In the genomic region with DNA sequence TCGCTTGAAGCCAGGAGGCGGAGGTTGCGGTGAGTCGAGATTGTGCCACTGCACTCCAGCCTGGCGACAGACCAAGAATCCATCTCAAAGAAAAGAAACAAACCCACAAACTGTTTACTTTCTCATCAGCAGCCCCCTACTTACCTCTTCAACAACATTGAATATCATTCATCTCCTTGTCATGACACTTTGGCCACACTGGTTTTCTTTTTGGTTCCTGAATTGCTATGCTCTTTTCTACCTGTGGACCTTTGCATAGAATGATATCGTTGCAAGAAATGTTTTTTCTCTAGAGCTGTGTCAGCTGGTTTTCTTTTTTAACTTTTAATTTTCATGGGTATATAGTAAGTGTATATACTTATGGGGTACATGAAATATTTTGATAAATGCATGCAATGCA, we compare ENCODE assay signal across 38 cellular contexts.
"Had no signal": no experiment of that assay in that cellular context is flagged by ENCODE, and none has a peak within 500 bp of the region (broad histone marks: within the 10 kb centered on the region; RNA-seq: fewer than 3 reads in every experiment).

No MANE protein-coding gene starts in this region.

- H3K4me3 ChIP-seq: ascending aorta, cardiac muscle cell had no signal

- H3K4me1 Mint-ChIP-seq: brain had no signal

- H3K27me3 ChIP-seq: ascending aorta, cardiac muscle cell had no signal

- H3K4me3 Mint-ChIP-seq: activated CD4-positive, alpha-beta memory T cell treated with anti-CD3 and anti-CD28 coated beads, Interleukin-2, amount 10 ng/mL, durations not matched to agents 7 days and 5 days; activated CD4-positive, alpha-beta T cell treated with anti-CD3 and anti-CD28 coated beads for 36 hours; activated CD4-positive, alpha-beta T cell treated with anti-CD3 and anti-CD28 coated beads, Interleukin-2, amount 10 ng/mL, durations not matched to agents 7 days and 5 days; activated CD8-positive, alpha-beta memory T cell treated with anti-CD3 and anti-CD28 coated beads, Interleukin-2, amount 10 ng/mL, durations not matched to agents 7 days and 5 days; activated CD8-positive, alpha-beta T cell treated with anti-CD3 and anti-CD28 coated beads, Interleukin-2, amount 10 ng/mL, durations not matched to agents 7 days and 5 days; activated naive CD4-positive, alpha-beta T cell treated with anti-CD3 and anti-CD28 coated beads, Interleukin-2, amount 10 ng/mL, durations not matched to agents 7 days and 5 days; activated naive CD4-positive, alpha-beta T cell treated with anti-CD3 and anti-CD28 coated beads, Interleukin-2, amount 50 U/mL, for 24 hours; activated naive CD8-positive, alpha-beta T cell; activated naive CD8-positive, alpha-beta T cell treated with anti-CD3 and anti-CD28 coated beads, Interleukin-2, amount 10 ng/mL, durations not matched to agents 7 days and 5 days; activated naive CD8-positive, alpha-beta T cell treated with anti-CD3 and anti-CD28 coated beads, Interleukin-2, amount 50 U/mL, for 24 hours; activated T-cell treated with anti-CD3 and anti-CD28 coated beads, Interleukin-2, amount 50 U/mL, for 24 hours; brain; central memory CD8-positive, alpha-beta T cell; T-helper 1 cell treated with Interleukin-12 subunit alpha and Interleukin-12 subunit beta and Interleukin-4 antibody, amounts not matched to agents 30 μg/mL and 1 μg/mL, for 36 hours; T-helper 2 cell treated with Interferon-gamma antibody and Interleukin-4, amounts not matched to agents 5 μg/mL and 100 μg/mL, for 36 hours had no signal

- ATAC-seq: activated CD4-positive, alpha-beta T cell treated with anti-CD3 and anti-CD28 coated beads for 36 hours; activated CD4-positive, CD25-positive, alpha-beta regulatory T cell treated with anti-CD3 and anti-CD28 coated beads, Interleukin-2, amount 50 U/mL, for 24 hours; activated CD8-positive, alpha-beta memory T cell treated with anti-CD3 and anti-CD28 coated beads, Interleukin-2, amount 10 ng/mL, durations not matched to agents 7 days and 5 days; activated CD8-positive, alpha-beta T cell treated with anti-CD3 and anti-CD28 coated beads, Interleukin-2, amount 10 ng/mL, durations not matched to agents 7 days and 5 days; activated naive CD8-positive, alpha-beta T cell treated with anti-CD3 and anti-CD28 coated beads, Interleukin-2, amount 50 U/mL, for 24 hours had no signal

- H3K36me3 Mint-ChIP-seq: activated naive CD4-positive, alpha-beta T cell treated with anti-CD3 and anti-CD28 coated beads, Interleukin-2, amount 10 ng/mL, durations not matched to agents 7 days and 5 days; activated naive CD4-positive, alpha-beta T cell treated with anti-CD3 and anti-CD28 coated beads, Interleukin-2, amount 50 U/mL, for 24 hours; activated naive CD8-positive, alpha-beta T cell; brain had no signal

- FAIRE-seq: bronchial epithelial cell, TTC549 had no signal

- H3K27ac ChIP-seq: ascending aorta, cardiac muscle cell, VCaP had no signal

- H3K9me3 ChIP-seq: ascending aorta had no signal

- H3K36me3 ChIP-seq: ascending aorta, cardiac muscle cell had no signal

- H3K27me3 Mint-ChIP-seq: activated CD4-positive, alpha-beta memory T cell treated with anti-CD3 and anti-CD28 coated beads, Interleukin-2, amount 10 ng/mL, durations not matched to agents 7 days and 5 days; activated CD4-positive, alpha-beta T cell treated with anti-CD3 and anti-CD28 coated beads for 36 hours; activated CD4-positive, alpha-beta T cell treated with anti-CD3 and anti-CD28 coated beads, Interleukin-2, amount 10 ng/mL, durations not matched to agents 7 days and 5 days; activated naive CD4-positive, alpha-beta T cell treated with anti-CD3 and anti-CD28 coated beads, Interleukin-2, amount 50 U/mL, for 24 hours; activated naive CD8-positive, alpha-beta T cell; activated naive CD8-positive, alpha-beta T cell treated with anti-CD3 and anti-CD28 coated beads, Interleukin-2, amount 50 U/mL, for 24 hours; activated T-cell treated with anti-CD3 and anti-CD28 coated beads, Interleukin-2, amount 50 U/mL, for 24 hours had no signal

- DNase-seq: activated CD4-positive, alpha-beta memory T cell treated with anti-CD3 and anti-CD28 coated beads, Interleukin-2, amount 10 ng/mL, durations not matched to agents 7 days and 5 days; activated CD4-positive, alpha-beta T cell treated with anti-CD3 and anti-CD28 coated beads for 1 hour; activated CD4-positive, alpha-beta T cell treated with anti-CD3 and anti-CD28 coated beads for 36 hours; activated CD4-positive, alpha-beta T cell treated with anti-CD3 and anti-CD28 coated beads, Interleukin-2, amount 10 ng/mL, durations not matched to agents 7 days and 5 days; activated CD4-positive, alpha-beta T cell treated with anti-CD3 and anti-CD28 coated beads, Interleukin-2, amount 50 U/mL, for 48 hours; activated CD4-positive, CD25-positive, alpha-beta regulatory T cell; activated CD8-positive, alpha-beta memory T cell treated with anti-CD3 and anti-CD28 coated beads for 24 hours; activated CD8-positive, alpha-beta memory T cell treated with anti-CD3 and anti-CD28 coated beads, Interleukin-2, amount 10 ng/mL, durations not matched to agents 7 days and 5 days; activated CD8-positive, alpha-beta memory T cell treated with anti-CD3 and anti-CD28 coated beads, Interleukin-2, amount 50 U/mL, for 48 hours; activated CD8-positive, alpha-beta T cell treated with anti-CD3 and anti-CD28 coated beads, Interleukin-2, amount 10 ng/mL, durations not matched to agents 7 days and 5 days; activated effector memory CD4-positive, alpha-beta T cell treated with Interleukin-2 at 50 U/mL for 16 hours; activated gamma-delta T cell; activated naive CD4-positive, alpha-beta T cell treated with anti-CD3 and anti-CD28 coated beads, Interleukin-2, amount 10 ng/mL, durations not matched to agents 7 days and 5 days; activated naive CD4-positive, alpha-beta T cell treated with Interleukin-2 at 50 U/mL for 16 hours; activated naive CD8-positive, alpha-beta T cell treated with anti-CD3 and anti-CD28 coated beads, Interleukin-2, amount 10 ng/mL, durations not matched to agents 7 days and 5 days; activated naive CD8-positive, alpha-beta T cell treated with anti-CD3 and anti-CD28 coated beads, Interleukin-2, amount 50 U/mL, for 24 hours; activated T-cell treated with anti-CD3 and anti-CD28 coated beads, Interleukin-2, amount 50 U/mL, for 24 hours; activated T-cell treated with anti-CD3 and anti-CD28 coated beads, Interleukin-2, amount 50 U/mL, for 48 hours; amygdala; anterior cingulate cortex; caudate nucleus; cerebellar nuclear complex; T-helper 1 cell; T-helper 2 cell; T-helper 9 cell had no signal

- H3K27ac Mint-ChIP-seq: activated CD4-positive, alpha-beta memory T cell treated with anti-CD3 and anti-CD28 coated beads, Interleukin-2, amount 10 ng/mL, durations not matched to agents 7 days and 5 days; activated CD4-positive, alpha-beta T cell treated with anti-CD3 and anti-CD28 coated beads for 36 hours; activated CD4-positive, alpha-beta T cell treated with anti-CD3 and anti-CD28 coated beads, Interleukin-2, amount 10 ng/mL, durations not matched to agents 7 days and 5 days; activated CD8-positive, alpha-beta memory T cell treated with anti-CD3 and anti-CD28 coated beads, Interleukin-2, amount 10 ng/mL, durations not matched to agents 7 days and 5 days; activated CD8-positive, alpha-beta T cell treated with anti-CD3 and anti-CD28 coated beads, Interleukin-2, amount 10 ng/mL, durations not matched to agents 7 days and 5 days; activated naive CD4-positive, alpha-beta T cell treated with anti-CD3 and anti-CD28 coated beads, Interleukin-2, amount 10 ng/mL, durations not matched to agents 7 days and 5 days; activated naive CD4-positive, alpha-beta T cell treated with anti-CD3 and anti-CD28 coated beads, Interleukin-2, amount 50 U/mL, for 24 hours; activated naive CD8-positive, alpha-beta T cell; activated naive CD8-positive, alpha-beta T cell treated with anti-CD3 and anti-CD28 coated beads, Interleukin-2, amount 10 ng/mL, durations not matched to agents 7 days and 5 days; activated naive CD8-positive, alpha-beta T cell treated with anti-CD3 and anti-CD28 coated beads, Interleukin-2, amount 50 U/mL, for 24 hours; activated T-cell treated with anti-CD3 and anti-CD28 coated beads, Interleukin-2, amount 50 U/mL, for 24 hours; activated T-helper 2 cell treated with anti-CD3 and anti-CD28 coated beads, Interferon-gamma antibody, Interleukin-2, Interleukin-4, amounts not matched to agents 10 μg/mL and 5 μg/mL and 100 μg/mL, durations not matched to agents 14 hours and 24 hours and 36 hours; brain; T-helper 1 cell treated with Interleukin-12 subunit alpha and Interleukin-12 subunit beta and Interleukin-4 antibody, amounts not matched to agents 30 μg/mL and 1 μg/mL, for 36 hours; T-helper 2 cell treated with Interferon-gamma antibody and Interleukin-4, amounts not matched to agents 5 μg/mL and 100 μg/mL, for 36 hours had no signal

- H3K9me3 Mint-ChIP-seq: activated naive CD8-positive, alpha-beta T cell treated with anti-CD3 and anti-CD28 coated beads, Interleukin-2, amount 50 U/mL, for 24 hours; central memory CD8-positive, alpha-beta T cell; T-helper 1 cell treated with Interleukin-12 subunit alpha and Interleukin-12 subunit beta and Interleukin-4 antibody, amounts not matched to agents 30 μg/mL and 1 μg/mL, for 36 hours had no signal
